ENCODE assay signal across 21 cellular contexts in genomic region chr2:82879803-82880202, GRCh38.
"Had no signal": no experiment of that assay in that cellular context is flagged by ENCODE, and none has a peak within 500 bp of the region (broad histone marks: within the 10 kb centered on the region; RNA-seq: fewer than 3 reads in every experiment).

No MANE protein-coding gene starts in this region.

- H3K9ac ChIP-seq: KMS-11 had no signal

- H3K4me2 ChIP-seq: KMS-11, PC-9 had no signal

- FAIRE-seq: astrocyte had no signal

- DNase-seq: activated CD4-positive, alpha-beta memory T cell treated with anti-CD3 and anti-CD28 coated beads, Interleukin-2, amount 10 ng/mL, durations not matched to agents 7 days and 5 days; activated CD4-positive, alpha-beta T cell treated with anti-CD3 and anti-CD28 coated beads for 36 hours; activated CD4-positive, alpha-beta T cell treated with anti-CD3 and anti-CD28 coated beads, Interleukin-2, amount 50 U/mL, for 1 hour; activated gamma-delta T cell; activated naive CD4-positive, alpha-beta T cell treated with anti-CD3 and anti-CD28 coated beads for 36 hours; activated T-cell treated with anti-CD3 and anti-CD28 coated beads for 4 hours; activated T-cell treated with anti-CD3 and anti-CD28 coated beads, Interleukin-2, amount 50 U/mL, for 48 hours; amygdala; MG63; MV-4-11; NCI-H1105; NCI-H1436 treated with DMSO at 0.1 percent for 48 hours; NCI-H187; NCI-H2081 treated with DMSO at 0.1 percent for 48 hours; NCI-H446; NCI-H524; PC-9; SHP77 treated with DMSO at 0.1 percent for 48 hours had no signal

- H2AFZ ChIP-seq: PC-9 had no signal

- H3K27me3 ChIP-seq: cardiac muscle cell, MG63 had no signal

- H3K36me3 ChIP-seq: cardiac muscle cell, MG63 had no signal

- H3K9me3 ChIP-seq: MG63 had no signal

- H3K4me3 ChIP-seq: cardiac muscle cell, MG63, PC-9 had no signal

- H3K27ac ChIP-seq: cardiac muscle cell, KMS-11, PC-9 had no signal
